ENCODE assay signal across 16 cellular contexts in the genomic region with DNA sequence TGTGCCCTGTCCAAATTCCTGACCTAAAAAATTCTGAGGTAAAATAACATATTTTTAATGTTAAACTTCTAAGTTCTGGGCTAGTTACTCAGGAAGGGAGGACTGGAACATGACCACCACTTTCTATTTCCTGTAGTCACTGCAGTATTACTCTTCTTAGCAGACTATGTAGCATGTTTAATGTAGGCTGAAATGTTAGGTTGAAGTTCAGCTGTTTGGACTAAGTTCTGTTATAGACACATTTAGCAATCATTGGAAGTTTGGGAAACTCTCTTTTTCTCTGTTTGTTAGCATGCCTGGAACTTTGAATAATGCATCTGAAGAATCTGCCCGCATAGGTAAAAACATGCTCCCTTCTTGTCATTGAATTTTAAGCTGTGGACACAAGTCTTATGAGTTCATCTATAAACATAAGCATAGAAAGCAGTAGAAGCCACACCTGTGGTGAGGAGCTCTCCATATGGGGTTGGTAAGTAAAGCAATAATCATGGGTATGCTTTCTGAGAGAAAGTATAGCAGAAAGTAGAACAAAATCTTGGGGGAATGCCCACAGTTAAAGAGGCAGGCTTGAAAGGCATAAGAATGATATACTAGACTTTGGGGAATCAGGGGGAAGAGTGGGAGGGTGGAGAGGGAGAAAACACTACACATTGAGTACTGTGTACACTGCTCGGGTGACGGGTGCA. TPM values are rescaled to one million over a fixed set of nuclear protein-coding genes. Genes with fewer than 3 reads are reported as not detected.
DNase-seq lines count a peak whose midpoint lies in the region; ATAC-seq, FAIRE-seq and TF ChIP-seq lines count a peak whose summit lies in the region.
"Had no signal": no experiment of that assay in that cellular context is flagged by ENCODE, and none has a peak within 500 bp of the region (broad histone marks: within the 10 kb centered on the region; RNA-seq: fewer than 3 reads in every experiment).

No MANE protein-coding gene starts in this region.

- peak; percentile 13 for DNase-seq in activated CD8-positive, alpha-beta memory T cell treated with anti-CD3 and anti-CD28 coated beads, Interleukin-2, amount 50 U/mL, for 48 hours
- no peak for DNase-seq in activated CD8-positive, alpha-beta memory T cell treated with anti-CD3 and anti-CD28 coated beads, Interleukin-2, amount 10 ng/mL, durations not matched to agents 7 days and 5 days
- no peak for DNase-seq in adipocyte (ENCODE audit: low read depth)
- no peak for DNase-seq in HepG2 (ENCODE audit: low spot score)
- DNase-seq in NCI-H2081 treated with DMSO at 0.1 percent for 48 hours (lab: John Stamatoyannopoulos, UW) = no peak
- DNase-seq in left ventricle myocardium inferior = no peak
- DNase-seq in G401 (ENCODE audit: low spot score) = no peak
- DNase-seq: ACHN; CD4-positive, CD25-positive, alpha-beta regulatory T cell; DMS53; H9 had no signal

- H3K4me3 ChIP-seq in adipocyte (ENCODE audit: low read length) (no peak overlapping the region), HepG2 (replicated peaks in 1 of 3; ENCODE audit: insufficient read depth in 1 of 3, low read depth in 2 of 3, low read length in 3 of 3) (no peak overlapping the region), parathyroid adenoma (ENCODE audit: low read depth, low read length) (no peak overlapping the region), left ventricle myocardium inferior (no peak overlapping the region)
- H3K4me3 ChIP-seq: BLaER1 treated with 17β-estradiol and CSF1 and Interleukin-3, amounts not matched to agents 10 nM and 100 nM; GM23338 had no signal

- no peak for TF ChIP-seq POLR2A in HepG2 (IDR thresholded peaks at IDR 0.05; ENCODE audit: insufficient read depth in 1 of 2, low read depth in 2 of 2, low read length in 2 of 2)

- H3K36me3 Mint-ChIP-seq in activated CD8-positive, alpha-beta memory T cell treated with anti-CD3 and anti-CD28 coated beads, Interleukin-2, amount 10 ng/mL, durations not matched to agents 7 days and 5 days = peaks cover 3% of the 10 kb centered on the region
- H3K36me3 Mint-ChIP-seq: CD4-positive, CD25-positive, alpha-beta regulatory T cell had no signal

- no peak overlapping the region for H2AFZ ChIP-seq in HepG2 (ENCODE audit: low read length)
- H2AFZ ChIP-seq in parathyroid adenoma = peak overlapping the region; percentile 10
- H2AFZ ChIP-seq: GM23338 had no signal

- no peak overlapping the region for H3K27ac Mint-ChIP-seq in activated CD8-positive, alpha-beta memory T cell treated with anti-CD3 and anti-CD28 coated beads, Interleukin-2, amount 10 ng/mL, durations not matched to agents 7 days and 5 days
- H3K27ac Mint-ChIP-seq: GM23338, H9 had no signal

- 87% methylated on average over 3 of the region's 3 CpGs for WGBS in HepG2 (ENCODE audit: low lambda C conversion rate)

- no peak overlapping the region for H3K27ac ChIP-seq in HepG2 (ENCODE audit: extremely low read length, insufficient read depth, low read length)
- H3K27ac ChIP-seq in parathyroid adenoma = no peak overlapping the region
- H3K27ac ChIP-seq in left ventricle myocardium inferior (replicated peaks) = no peak overlapping the region
- H3K27ac ChIP-seq: BLaER1 treated with 17β-estradiol and CSF1 and Interleukin-3, amounts not matched to agents 10 nM and 100 nM had no signal

- no TSS peak for BruUV-seq in HepG2 (replicated peaks; lab: Mats Ljungman, UMichigan)

- peaks cover 54% of the 10 kb centered on the region for H3K4me1 ChIP-seq in adipocyte (ENCODE audit: control insufficient read depth, insufficient read depth, low read length)
- peaks cover 91% of the 10 kb centered on the region for H3K4me1 ChIP-seq in HepG2 (ENCODE audit: insufficient read depth, low read length)
- peaks cover 31% of the 10 kb centered on the region for H3K4me1 ChIP-seq in parathyroid adenoma
- H3K4me1 ChIP-seq in left ventricle myocardium inferior = peaks cover 27% of the 10 kb centered on the region

- in situ Hi-C loops in HepG2 (cut with HindIII; ENCODE audit: extremely low pct_ligation_motif_present, low pct_unique_long_range_greater_than_20kb) (no loop called here), G401 (cut with HindIII; ENCODE audit: low sequenced_read_pairs) (no loop called here)

- H3K36me3 ChIP-seq in adipocyte (ENCODE audit: control insufficient read depth, insufficient read depth, low read length, severe bottlenecking) (no peaks in the 10 kb centered on the region), HepG2 (replicated peaks in 1 of 2; ENCODE audit: control insufficient read depth in 1 of 2, insufficient read depth in 2 of 2, low read length in 2 of 2) (no peaks in the 10 kb centered on the region), parathyroid adenoma (ENCODE audit: control insufficient read depth, insufficient read depth, low read length) (no peaks in the 10 kb centered on the region), left ventricle myocardium inferior (no peaks in the 10 kb centered on the region)
- H3K36me3 ChIP-seq: BLaER1 treated with 17β-estradiol and CSF1 and Interleukin-3, amounts not matched to agents 10 nM and 100 nM had no signal

- peaks cover 17% of the 10 kb centered on the region for H3K4me1 Mint-ChIP-seq in activated CD8-positive, alpha-beta memory T cell treated with anti-CD3 and anti-CD28 coated beads, Interleukin-2, amount 10 ng/mL, durations not matched to agents 7 days and 5 days

- CTCF ChIA-PET in activated CD8-positive, alpha-beta memory T cell treated with anti-CD3 and anti-CD28 coated beads, Interleukin-2, amount 10 ng/mL, durations not matched to agents 7 days and 5 days (lab: Charles Lee) = interaction anchor here (1.9 kb wide), 1 partner anchor 24 kb away, joined by 4 read pairs; no protein-coding TSS in a partner anchor
- CTCF ChIA-PET in HepG2 (lab: Yijun Ruan, JAX; ENCODE audit: low intra/inter-chr PET ratio, low total read pairs) = no interaction called here

- H3K27me3 ChIP-seq in adipocyte (replicated peaks; ENCODE audit: control insufficient read depth, insufficient read depth, low read length) = no peaks in the 10 kb centered on the region
- H3K27me3 ChIP-seq in HepG2 (ENCODE audit: control insufficient read depth in 1 of 2, insufficient read depth in 2 of 2, low read length in 2 of 2) = no peaks in the 10 kb centered on the region
- H3K27me3 ChIP-seq in parathyroid adenoma (ENCODE audit: control insufficient read depth, insufficient read depth, low read length) = no peaks in the 10 kb centered on the region
- peaks cover 77% of the 10 kb centered on the region for H3K27me3 ChIP-seq in left ventricle myocardium inferior (ENCODE audit: low read depth)

- no peaks in the 10 kb centered on the region for H3K9me3 Mint-ChIP-seq in activated CD8-positive, alpha-beta memory T cell treated with anti-CD3 and anti-CD28 coated beads, Interleukin-2, amount 10 ng/mL, durations not matched to agents 7 days and 5 days (ENCODE audit: low read depth)
- H3K9me3 Mint-ChIP-seq: GM23338 had no signal

- no peak for FAIRE-seq in HepG2 (lab: Jason Lieb, UNC)
- FAIRE-seq: GM18507 had no signal

- H3K27me3 Mint-ChIP-seq in activated CD8-positive, alpha-beta memory T cell treated with anti-CD3 and anti-CD28 coated beads, Interleukin-2, amount 10 ng/mL, durations not matched to agents 7 days and 5 days = peaks cover 53% of the 10 kb centered on the region
- H3K27me3 Mint-ChIP-seq: CD4-positive, CD25-positive, alpha-beta regulatory T cell had no signal

- POLR2A ChIA-PET in HepG2 (lab: Yijun Ruan, JAX) = interaction anchor here (3.6 kb wide), 1 partner anchor 11 kb away, joined by 73 read pairs; no protein-coding TSS in a partner anchor

- TF ChIP-seq CTCF in HepG2 (CRISPR knock-in tag; IDR thresholded peaks at IDR 0.05) (no peak), parathyroid adenoma (IDR thresholded peaks at IDR 0.05) (no peak), left ventricle myocardium inferior (IDR thresholded peaks at IDR 0.05; ENCODE audit: borderline replicate concordance) (no peak)

- peak overlapping the region; percentile 0 for H3K9ac ChIP-seq in adipocyte (ENCODE audit: low read length)
- no peak overlapping the region for H3K9ac ChIP-seq in HepG2 (ENCODE audit: insufficient read depth, low read depth, low read length)
- H3K9ac ChIP-seq in parathyroid adenoma = no peak overlapping the region
- H3K9ac ChIP-seq: BLaER1 treated with 17β-estradiol and CSF1 and Interleukin-3, amounts not matched to agents 10 nM and 100 nM had no signal

- TF ChIP-seq EP300 in HepG2 (IDR thresholded peaks at IDR 0.05; ENCODE audit: low read depth in 2 of 2, low read length in 2 of 2) (no peak), HepG2 (CRISPR knock-in tag; IDR thresholded peaks at IDR 0.05; ENCODE audit: borderline replicate concordance) (no peak)

- H3K79me2 ChIP-seq in HepG2 (ENCODE audit: insufficient read depth, low read length) = no peaks in the 10 kb centered on the region
- H3K79me2 ChIP-seq in parathyroid adenoma = no peaks in the 10 kb centered on the region

- no peak for TF ChIP-seq RAD21 in HepG2 (CRISPR knock-in tag; IDR thresholded peaks at IDR 0.05)

- intact Hi-C loops in HepG2 (cut with micrococcal nuclease; ENCODE audit: unreplicated experiment) (no loop called here), left ventricle myocardium inferior (cut with micrococcal nuclease) (no loop called here)

- H3K4me2 ChIP-seq in HepG2 (ENCODE audit: low read depth, low read length) (no peak overlapping the region), parathyroid adenoma (ENCODE audit: low read length) (no peak overlapping the region)
- H3K4me2 ChIP-seq: BLaER1 treated with 17β-estradiol and CSF1 and Interleukin-3, amounts not matched to agents 10 nM and 100 nM; GM23338 had no signal

- no peak for ATAC-seq in activated CD8-positive, alpha-beta memory T cell treated with anti-CD3 and anti-CD28 coated beads, Interleukin-2, amount 10 ng/mL, durations not matched to agents 7 days and 5 days
- ATAC-seq in HepG2 = no peak
- ATAC-seq: GM23338 had no signal

- H3K9me3 ChIP-seq in adipocyte (ENCODE audit: control insufficient read depth, low read length) (no peaks in the 10 kb centered on the region), HepG2 (ENCODE audit: low read length) (no peaks in the 10 kb centered on the region), parathyroid adenoma (ENCODE audit: control insufficient read depth, low read length) (no peaks in the 10 kb centered on the region), left ventricle myocardium inferior (replicated peaks) (no peaks in the 10 kb centered on the region)

- H3K4me3 Mint-ChIP-seq in activated CD8-positive, alpha-beta memory T cell treated with anti-CD3 and anti-CD28 coated beads, Interleukin-2, amount 10 ng/mL, durations not matched to agents 7 days and 5 days = no peak overlapping the region
- H3K4me3 Mint-ChIP-seq: CD4-positive, CD25-positive, alpha-beta regulatory T cell; GM23338; H9 had no signal

- no peaks in the 10 kb centered on the region for H4K20me1 ChIP-seq in HepG2 (ENCODE audit: insufficient read depth, low read length)
- H4K20me1 ChIP-seq: BLaER1 treated with 17β-estradiol and CSF1 and Interleukin-3, amounts not matched to agents 10 nM and 100 nM had no signal

RNA-seq across cellular contexts. Expression of gene IL1R2, which starts 52.6 kb away (rescaled TPM):
- total RNA-seq in activated CD8-positive, alpha-beta memory T cell treated with anti-CD3 and anti-CD28 coated beads, Interleukin-2, amount 10 ng/mL, durations not matched to agents 7 days and 5 days = under 1 TPM in 1 of 2 experiments, not detected in 1; 0.88 TPM
- 1.9 and 3.6 TPM in 2 replicates for total RNA-seq in HepG2 (2016; rRNA removed; fragmentation: Illumina TruSeq; extraction: Trizol)
- 0.88 and 1.0 TPM in 2 replicates for total RNA-seq in HepG2 (2016; cell fraction: cytosol; rRNA removed; fragmentation: Illumina TruSeq; extraction: Trizol; ENCODE audit: low read depth)
- total RNA-seq in HepG2 (2016; cell fraction: insoluble cytoplasmic fraction; rRNA removed; fragmentation: Illumina TruSeq; extraction: Trizol) = 2.6 and 4.1 TPM in 2 replicates
- 0.93 and 1.1 TPM in 2 replicates for total RNA-seq in HepG2 (2016; cell fraction: membrane; rRNA removed; fragmentation: Illumina TruSeq; extraction: Trizol)
- 2.8 and 3.1 TPM in 2 replicates for total RNA-seq in HepG2 (2016; cell fraction: nucleus; rRNA removed; fragmentation: Illumina TruSeq; extraction: Trizol)
- polyA plus RNA-seq in HepG2 (2011; rRNA removed) = 4.7 and 7.3 TPM in 2 replicates
- 6.0 and 6.1 TPM in 2 replicates for polyA plus RNA-seq in HepG2 (2011; cell fraction: cytosol; rRNA removed)
- 2.0 and 2.8 TPM in 2 replicates for polyA plus RNA-seq in HepG2 (2011; cell fraction: nucleus; rRNA removed)
- 3.1 and 4.5 TPM in 2 replicates for polyA plus RNA-seq in HepG2 (2012)
- polyA plus RNA-seq in HepG2 (2016; cell fraction: cytosol; fragmentation: Illumina TruSeq; extraction: Trizol; ENCODE audit: low read depth) = 1.2 and 1.3 TPM in 2 replicates
- 1.8 and 3.2 TPM in 2 replicates for polyA plus RNA-seq in HepG2 (2016; cell fraction: insoluble cytoplasmic fraction; fragmentation: Illumina TruSeq; extraction: Trizol; ENCODE audit: low read depth)
- polyA plus RNA-seq in HepG2 (2016; cell fraction: membrane; fragmentation: Illumina TruSeq; extraction: Trizol; ENCODE audit: low read depth) = 0.65 and 1.0 TPM in 2 replicates
- polyA plus RNA-seq in HepG2 (2016; cell fraction: nucleus; fragmentation: Illumina TruSeq; extraction: Trizol; ENCODE audit: insufficient read depth, low read depth) = 3.7 and 3.8 TPM in 2 replicates
- polyA minus RNA-seq in HepG2 (2011; rRNA and poly(A)+ RNA removed; ENCODE audit: low replicate concordance) = 4.2 TPM in 1 of 2 replicates, not detected in the other
- 3.3 and 3.6 TPM in 2 replicates for polyA minus RNA-seq in HepG2 (2011; cell fraction: cytosol; rRNA and poly(A)+ RNA removed)
- 2.3 and 2.5 TPM in 2 replicates for polyA minus RNA-seq in HepG2 (2011; cell fraction: nucleus; rRNA and poly(A)+ RNA removed)
- total RNA-seq in left ventricle myocardium inferior = 0.96 TPM
- total RNA-seq in G401 (2014; rRNA removed; shearing (Covaris generic)) = not detected in 2 replicates
- total RNA-seq: A172, GM23338, H9 had no signal
- polyA plus RNA-seq: GM23338 had no signal
